Comparison of ENCODE assay signal across 1 cellular context in genomic region chr5:173883347-173883924, GRCh38.
TF ChIP-seq lines count a peak whose summit lies in the region.

No MANE protein-coding gene starts in this region.

TF ChIP-seq in H1, 55 proteins besides CTCF, POLR2A, EP300 and RAD21:
- no peak for TF ChIP-seq ZNF274 (IDR thresholded peaks at IDR 0.05; ENCODE audit: borderline replicate concordance, extremely low read depth, low read length)
- no peak for TF ChIP-seq RBBP5 (IDR thresholded peaks at IDR 0.05; ENCODE audit: borderline replicate concordance, low read depth, low read length)
- no peak for TF ChIP-seq SP1 (IDR thresholded peaks at IDR 0.05; ENCODE audit: low read depth, low read length)
- no peak for TF ChIP-seq RFX5 (IDR thresholded peaks at IDR 0.05; ENCODE audit: borderline replicate concordance, low read depth, low read length)
